ENCODE assay signal across 4 cellular contexts in the genomic region with DNA sequence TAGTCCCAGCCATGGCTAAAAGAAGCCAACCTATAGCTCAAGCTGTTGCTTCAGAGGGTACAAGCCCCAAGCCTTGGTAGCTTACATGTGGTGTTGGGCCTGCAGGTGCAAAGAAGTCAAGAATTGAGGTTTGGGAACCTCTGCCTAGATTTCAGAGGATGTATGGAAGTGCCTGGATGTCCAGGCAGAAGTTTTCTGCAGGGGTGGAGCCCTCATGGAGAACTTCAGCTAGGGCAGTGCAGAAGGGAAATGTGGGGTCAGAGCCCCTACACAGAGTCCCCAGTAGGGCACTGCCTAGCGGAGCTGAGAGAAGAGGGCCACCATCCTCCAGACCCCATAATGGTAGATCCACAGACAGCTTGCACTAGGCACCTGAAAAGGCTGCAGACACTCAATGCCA.
DNase-seq lines count a peak whose midpoint lies in the region; TF ChIP-seq lines count a peak whose summit lies in the region.
"Not testable (repeated sequence)": the region's sequence is repeated elsewhere in the genome, so short reads cannot be mapped to it uniquely, and the experiment has no call there.

No MANE protein-coding gene starts in this region.

- not testable (repeated sequence) for H3K4me1 Mint-ChIP-seq in endodermal cell

- H3K79me2 ChIP-seq in OCI-LY7 (ENCODE audit: insufficient read depth, low read depth, low read length) = not testable (repeated sequence)

- not testable (repeated sequence) for H3K36me3 ChIP-seq in OCI-LY7 (ENCODE audit: insufficient read depth, low read length); endodermal cell (ENCODE audit: control insufficient read depth, insufficient read depth, low read length)

- in situ Hi-C loops in KBM-7 (cut with MboI; ENCODE audit: low pct_unique_long_range_greater_than_20kb, low sequenced_read_pairs) = not testable (repeated sequence)

- not testable (repeated sequence) for H3K4me1 ChIP-seq in OCI-LY7 (ENCODE audit: insufficient read depth, low read length, poor library complexity, severe bottlenecking); endodermal cell (ENCODE audit: control insufficient read depth, insufficient read depth, low read length)

- H4K20me1 ChIP-seq in OCI-LY7 (ENCODE audit: insufficient read depth, low read length) = not testable (repeated sequence)

- not testable (repeated sequence) for H3K4me3 ChIP-seq in OCI-LY7 (ENCODE audit: low read depth, low read length, poor library complexity, severe bottlenecking)
- H3K4me3 ChIP-seq in endodermal cell (ENCODE audit: low read length) = peak overlapping the region; percentile 29

- H3K27me3 Mint-ChIP-seq in endodermal cell (ENCODE audit: insufficient read depth) = not testable (repeated sequence)

- CTCF ChIA-PET in OCI-LY7 (lab: Charles Lee; ENCODE audit: unreplicated experiment) = not testable (repeated sequence)

- H3K9me3 ChIP-seq in OCI-LY7 (ENCODE audit: low read length) = peaks cover 24% of the 10 kb centered on the region
- H3K9me3 ChIP-seq in endodermal cell (ENCODE audit: control insufficient read depth, low read length) = peaks cover 58% of the 10 kb centered on the region

- H3K27ac ChIP-seq in OCI-LY7 (ENCODE audit: low read depth, low read length, poor library complexity, severe bottlenecking); endodermal cell (ENCODE audit: low read depth, low read length): not testable (repeated sequence)

- H3K9me2 ChIP-seq in OCI-LY7 (ENCODE audit: insufficient read depth, low read length) = not testable (repeated sequence)

- TF ChIP-seq CTCF in OCI-LY7 (conservative IDR thresholded peaks at IDR 0.05; ENCODE audit: low read length); endodermal cell (conservative IDR thresholded peaks at IDR 0.05): not testable (repeated sequence)

- intact Hi-C loops in OCI-LY7 (cut with micrococcal nuclease; ENCODE audit: unreplicated experiment) = not testable (repeated sequence)

- POLR2A ChIA-PET in OCI-LY7 (lab: Charles Lee) = not testable (repeated sequence)

- not testable (repeated sequence) for H3K9ac ChIP-seq in endodermal cell (ENCODE audit: extremely low read depth, low read length, poor library complexity, severe bottlenecking)

- H3K4me3 Mint-ChIP-seq in endodermal cell = not testable (repeated sequence)

- peaks cover 62% of the 10 kb centered on the region for H3K36me3 Mint-ChIP-seq in endodermal cell (ENCODE audit: low read depth)

- not testable (repeated sequence) for H3K27ac Mint-ChIP-seq in endodermal cell

- DNase-seq in DMS53 (lab: John Stamatoyannopoulos, UW) (peak; percentile 7), KBM-7 (peak; percentile 21), OCI-LY7 (ENCODE audit: low spot score) (peak; percentile 10)
- DNase-seq in endodermal cell = not testable (repeated sequence)

- not testable (repeated sequence) for H3K4me2 ChIP-seq in OCI-LY7 (ENCODE audit: low read length)

- not testable (repeated sequence) for BruUV-seq in OCI-LY7 (replicated peaks; lab: Mats Ljungman, UMichigan)

- H3K9me3 Mint-ChIP-seq in endodermal cell = peaks cover 59% of the 10 kb centered on the region

- H3K27me3 ChIP-seq in endodermal cell (ENCODE audit: control insufficient read depth, insufficient read depth, low read length, poor library complexity, severe bottlenecking) = not testable (repeated sequence)

- H2AFZ ChIP-seq in OCI-LY7 (ENCODE audit: low read length) = not testable (repeated sequence)

- WGBS in endodermal cell (ENCODE audit: insufficient coverage in 1 of 2, insufficient read length in 1 of 2), 2 experiments = 86 to 100% methylated on average over 1 of the region's 1 CpG
